Comparison of ENCODE assay signal across 12 cellular contexts in the genomic region with DNA sequence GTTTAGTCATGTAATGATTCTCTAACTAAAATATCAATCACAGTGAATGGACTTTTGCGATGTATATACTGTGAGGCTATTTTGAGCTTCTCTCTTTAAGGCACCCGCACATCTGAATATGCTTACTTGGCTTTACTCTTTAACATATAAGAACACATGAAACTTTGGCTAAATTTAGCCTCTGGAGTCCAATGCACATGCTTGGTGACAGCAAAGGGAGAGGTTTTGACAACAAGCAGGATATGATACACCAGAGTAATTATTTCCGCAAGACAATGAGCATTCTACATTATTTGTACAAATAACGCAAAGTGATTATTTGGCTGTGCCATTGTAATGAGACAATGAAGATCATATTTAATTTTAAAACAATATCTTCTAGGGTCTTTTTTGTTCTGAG.
DNase-seq lines count a peak whose midpoint lies in the region; ATAC-seq and TF ChIP-seq lines count a peak whose summit lies in the region.
"Had no signal": no experiment of that assay in that cellular context is flagged by ENCODE, and none has a peak within 500 bp of the region (broad histone marks: within the 10 kb centered on the region; RNA-seq: fewer than 3 reads in every experiment).

No MANE protein-coding gene starts in this region.

- H3K36me3 ChIP-seq in hepatocyte (replicated peaks; ENCODE audit: insufficient read depth, low read depth): no peaks in the 10 kb centered on the region

- peaks cover 20% of the 10 kb centered on the region for H3K4me1 Mint-ChIP-seq in activated T-helper 17 cell treated with anti-CD3 and anti-CD28 coated beads, Interleukin-2, amount 50 U/mL, for 72 hours

- POLR2A ChIA-PET in GM10248 (lab: Yijun Ruan, JAX): no interaction called here

- peak overlapping the region; percentile 63 for H3K4me2 ChIP-seq in hepatocyte

- CTCF ChIA-PET in GM10248 (lab: Yijun Ruan, JAX): interaction anchor here (0.7 to 2.5 kb wide), 8 partner anchors 10 to 271 kb away, joined by 3 to 8 read pairs (median 4); a partner anchor contains a TSS

- H3K4me3 ChIP-seq in hepatocyte: no peak overlapping the region

- no peaks in the 10 kb centered on the region for H3K27me3 ChIP-seq in hepatocyte

- H3K79me2 ChIP-seq in hepatocyte: peaks cover 65% of the 10 kb centered on the region

- peak; percentile 7 for DNase-seq in NCI-H146 (lab: John Stamatoyannopoulos, UW)
- DNase-seq in NCI-H146 treated with DMSO at 0.1 percent for 48 hours (lab: John Stamatoyannopoulos, UW; ENCODE audit: unreplicated experiment): no peak
- no peak for DNase-seq in hepatocyte (ENCODE audit: low spot score)
- no peak for DNase-seq in substantia nigra (lab: John Stamatoyannopoulos, UW)
- no peak for DNase-seq in GM10248 (ENCODE audit: extremely low spot score)
- DNase-seq in GOT3 (lab: John Stamatoyannopoulos, UW): no peak
- no peak for DNase-seq in 8988T
- DNase-seq: immature natural killer cell, NCI-H2171 had no signal

- no peaks in the 10 kb centered on the region for H3K9me3 ChIP-seq in hepatocyte (ENCODE audit: low read depth)

- H3K9me3 Mint-ChIP-seq in activated T-helper 17 cell treated with anti-CD3 and anti-CD28 coated beads, Interleukin-2, amount 50 U/mL, for 72 hours: no peaks in the 10 kb centered on the region
- H3K9me3 Mint-ChIP-seq: immature natural killer cell had no signal

- peaks cover 46% of the 10 kb centered on the region for H3K4me1 ChIP-seq in hepatocyte (ENCODE audit: insufficient read depth)

- peaks cover 86% of the 10 kb centered on the region for H3K36me3 Mint-ChIP-seq in activated T-helper 17 cell treated with anti-CD3 and anti-CD28 coated beads, Interleukin-2, amount 50 U/mL, for 72 hours (ENCODE audit: low read depth)

- no peaks in the 10 kb centered on the region for H3K9me2 ChIP-seq in hepatocyte (replicated peaks; ENCODE audit: insufficient read depth)

- no peaks in the 10 kb centered on the region for H3K27me3 Mint-ChIP-seq in activated T-helper 17 cell treated with anti-CD3 and anti-CD28 coated beads, Interleukin-2, amount 50 U/mL, for 72 hours

- H3K27ac ChIP-seq in hepatocyte (peak overlapping the region; percentile 79), substantia nigra (ENCODE audit: low read depth, low read length, poor library complexity, severe bottlenecking) (peak overlapping the region; percentile 19)
- H3K27ac ChIP-seq: 22Rv1 had no signal

- 66% methylated on average over 4 of the region's 4 CpGs for WGBS in hepatocyte (ENCODE audit: low lambda C conversion rate, missing lambda C conversion rate)

- H3K4me3 Mint-ChIP-seq in activated T-helper 17 cell treated with anti-CD3 and anti-CD28 coated beads, Interleukin-2, amount 50 U/mL, for 72 hours: no peak overlapping the region
- H3K4me3 Mint-ChIP-seq: immature natural killer cell had no signal

- peak overlapping the region; percentile 68 for H3K27ac Mint-ChIP-seq in activated T-helper 17 cell treated with anti-CD3 and anti-CD28 coated beads, Interleukin-2, amount 50 U/mL, for 72 hours

- TF ChIP-seq CTCF in hepatocyte (IDR thresholded peaks at IDR 0.05; ENCODE audit: poor library complexity) (no peak), GM10248 (IDR thresholded peaks at IDR 0.05; ENCODE audit: control extremely low read depth, extremely low read depth, low read depth, missing control alignments) (no peak)

- no peak for ATAC-seq in activated T-helper 17 cell treated with anti-CD3 and anti-CD28 coated beads, Interleukin-2, amount 50 U/mL, for 72 hours (replicated peaks)
- ATAC-seq: activated naive CD4-positive, alpha-beta T cell treated with anti-CD3 and anti-CD28 coated beads, Interleukin-2, amount 50 U/mL, for 72 hours had no signal

- H2AFZ ChIP-seq in hepatocyte: no peak overlapping the region

- H4K20me1 ChIP-seq in hepatocyte (ENCODE audit: insufficient read depth, poor library complexity, severe bottlenecking): no peaks in the 10 kb centered on the region
